ENCODE assay signal across 8 cellular contexts in genomic region chr7:14691597-14692203, GRCh38.
DNase-seq lines count a peak whose midpoint lies in the region; ATAC-seq and TF ChIP-seq lines count a peak whose summit lies in the region.

No MANE protein-coding gene starts in this region.

- ATAC-seq in HG02973 (IDR thresholded peaks at IDR 0.05; ENCODE audit: unreplicated experiment) (peak; percentile 58), GM18517 (IDR thresholded peaks at IDR 0.05; ENCODE audit: unreplicated experiment) (no peak)

- no peaks in the 10 kb centered on the region for H4K20me1 ChIP-seq in PC-9 (ENCODE audit: insufficient read depth)

- H3K9me3 ChIP-seq in PC-9 (ENCODE audit: insufficient read depth, low read depth) (no peaks in the 10 kb centered on the region), cardiac muscle cell (ENCODE audit: low read depth) (no peaks in the 10 kb centered on the region)

- intact Hi-C loops in PC-9 (cut with micrococcal nuclease; ENCODE audit: unreplicated experiment), result loop anchor here (1.0 to 2.0 kb wide), 2 partner anchors 1167 to 1409 kb away; no protein-coding TSS in a partner anchor
- intact Hi-C loops in activated naive CD4-positive, alpha-beta T cell treated with anti-CD3 and anti-CD28 coated beads for 36 hours (cut with micrococcal nuclease), result loop anchor here (1.0 to 10.0 kb wide), 3 partner anchors 237 to 1411 kb away; no protein-coding TSS in a partner anchor

- POLR2A ChIA-PET in PC-9 (lab: Charles Lee; ENCODE audit: unreplicated experiment), result interaction anchor here (0.7 kb wide), 2 partner anchors 792 to 1407 kb away, joined by 3 to 5 read pairs; no protein-coding TSS in a partner anchor

- H3K4me1 Mint-ChIP-seq in activated naive CD4-positive, alpha-beta T cell treated with anti-CD3 and anti-CD28 coated beads for 36 hours (ENCODE audit: low read depth), result no peaks in the 10 kb centered on the region

- no TSS peak for BruUV-seq in PC-9 (replicated peaks; lab: Mats Ljungman, UMichigan)

- H3K4me1 ChIP-seq in PC-9 (replicated peaks; ENCODE audit: insufficient read depth) (no peaks in the 10 kb centered on the region), cardiac muscle cell (ENCODE audit: low read depth) (peaks cover 7% of the 10 kb centered on the region)

- H3K9me3 Mint-ChIP-seq in activated naive CD4-positive, alpha-beta T cell treated with anti-CD3 and anti-CD28 coated beads for 36 hours, result no peaks in the 10 kb centered on the region

- no peaks in the 10 kb centered on the region for H3F3A ChIP-seq in PC-9 (ENCODE audit: insufficient read depth, low read depth)

- peak; percentile 58 for DNase-seq in NCI-H2171 treated with DMSO at 0.1 percent for 48 hours (lab: John Stamatoyannopoulos, UW)
- DNase-seq in NCI-H2171 (lab: John Stamatoyannopoulos, UW), result no peak
- DNase-seq in PC-9, result peak in 1 of 2 experiments; percentile 33
- DNase-seq in activated naive CD4-positive, alpha-beta T cell treated with anti-CD3 and anti-CD28 coated beads for 36 hours, result peak; percentile 59
- peak; percentile 49 to 61 for DNase-seq in cardiac muscle cell (ENCODE audit: low read depth in 1 of 2, low spot score in 1 of 2)
- peak; percentile 52 for DNase-seq in retina

- no peaks in the 10 kb centered on the region for H3K79me2 ChIP-seq in PC-9 (ENCODE audit: low read depth)

- no peak overlapping the region for H3K27ac Mint-ChIP-seq in activated naive CD4-positive, alpha-beta T cell treated with anti-CD3 and anti-CD28 coated beads for 36 hours

- CTCF ChIA-PET in PC-9 (lab: Charles Lee), result interaction anchor here (0.6 to 2.5 kb wide), 20 partner anchors 8 to 1440 kb away, joined by 3 to 42 read pairs (median 4); no protein-coding TSS in a partner anchor
- CTCF ChIA-PET in activated naive CD4-positive, alpha-beta T cell treated with anti-CD3 and anti-CD28 coated beads for 36 hours (lab: Charles Lee), result interaction anchor here (0.6 to 1.5 kb wide), 15 partner anchors 11 to 1416 kb away, joined by 3 to 19 read pairs (median 3); no protein-coding TSS in a partner anchor

- no peaks in the 10 kb centered on the region for H3K27me3 Mint-ChIP-seq in activated naive CD4-positive, alpha-beta T cell treated with anti-CD3 and anti-CD28 coated beads for 36 hours (ENCODE audit: low read depth)

- H3K4me3 Mint-ChIP-seq in activated naive CD4-positive, alpha-beta T cell treated with anti-CD3 and anti-CD28 coated beads for 36 hours, result no peak overlapping the region

- H3K36me3 ChIP-seq in PC-9 (ENCODE audit: low read depth) (no peaks in the 10 kb centered on the region), cardiac muscle cell (no peaks in the 10 kb centered on the region)

- H3K4me2 ChIP-seq in PC-9, result no peak overlapping the region

- TF ChIP-seq CTCF in PC-9 (conservative IDR thresholded peaks at IDR 0.05) (peak; percentile 100), cardiac muscle cell (IDR thresholded peaks at IDR 0.05; ENCODE audit: low read depth, low read length) (peak; percentile 80)

- H3K4me3 ChIP-seq in PC-9 (no peak overlapping the region), cardiac muscle cell (no peak overlapping the region)

- no peaks in the 10 kb centered on the region for H3K36me3 Mint-ChIP-seq in activated naive CD4-positive, alpha-beta T cell treated with anti-CD3 and anti-CD28 coated beads for 36 hours (ENCODE audit: low read depth)

- H3K27me3 ChIP-seq in PC-9 (ENCODE audit: insufficient read depth, low read depth) (no peaks in the 10 kb centered on the region), cardiac muscle cell (no peaks in the 10 kb centered on the region)

- H3K27ac ChIP-seq in PC-9 (no peak overlapping the region), cardiac muscle cell (no peak overlapping the region)

- H3K9me2 ChIP-seq in PC-9 (ENCODE audit: insufficient read depth), result no peaks in the 10 kb centered on the region; the same call in 1 of the 2 replicates

- no peak overlapping the region for H2AFZ ChIP-seq in PC-9
